Comparison of ENCODE assay signal across 8 cellular contexts in genomic region chr2:176002684-176003225, GRCh38. TPM values are rescaled to one million over a fixed set of nuclear protein-coding genes. Genes with fewer than 3 reads are reported as not detected.
DNase-seq lines count a peak whose midpoint lies in the region; TF ChIP-seq lines count a peak whose summit lies in the region.

No MANE protein-coding gene starts in this region.

- H3K27me3 Mint-ChIP-seq in activated naive CD4-positive, alpha-beta T cell treated with anti-CD3 and anti-CD28 coated beads, Interleukin-2, amount 10 ng/mL, durations not matched to agents 7 days and 5 days = peaks cover 15% of the 10 kb centered on the region

- H3K4me1 ChIP-seq in neuron (ENCODE audit: insufficient read depth, low read length) = peaks cover 10% of the 10 kb centered on the region

- H3K4me3 ChIP-seq in neuron (ENCODE audit: low read length) = peak overlapping the region; percentile 58

- peak overlapping the region; percentile 51 for H2AFZ ChIP-seq in neuron (ENCODE audit: low read depth, low read length)

- DNase-seq in activated naive CD4-positive, alpha-beta T cell treated with anti-CD3 and anti-CD28 coated beads, Interleukin-2, amount 10 ng/mL, durations not matched to agents 7 days and 5 days = no peak
- no peak for DNase-seq in activated naive CD4-positive, alpha-beta T cell treated with Interleukin-2 at 50 U/mL for 16 hours
- DNase-seq in HT-29 (ENCODE audit: low spot score) (peak; percentile 38), fibroblast of peridontal ligament (ENCODE audit: extremely low read depth) (peak; percentile 29), NCI-H187 (lab: John Stamatoyannopoulos, UW) (no peak), UCSD-AML1 (lab: John Stamatoyannopoulos, UW; ENCODE audit: unreplicated experiment) (no peak)

- H3K36me3 Mint-ChIP-seq in activated naive CD4-positive, alpha-beta T cell treated with anti-CD3 and anti-CD28 coated beads, Interleukin-2, amount 10 ng/mL, durations not matched to agents 7 days and 5 days = no peaks in the 10 kb centered on the region

- no peaks in the 10 kb centered on the region for H3K27me3 ChIP-seq in neuron (ENCODE audit: insufficient read depth, low read length)

- H3K4me1 Mint-ChIP-seq in activated naive CD4-positive, alpha-beta T cell treated with anti-CD3 and anti-CD28 coated beads, Interleukin-2, amount 10 ng/mL, durations not matched to agents 7 days and 5 days = peaks cover 25% of the 10 kb centered on the region

- peak overlapping the region; percentile 91 for H3K27ac Mint-ChIP-seq in activated naive CD4-positive, alpha-beta T cell treated with anti-CD3 and anti-CD28 coated beads, Interleukin-2, amount 10 ng/mL, durations not matched to agents 7 days and 5 days

- TF ChIP-seq CTCF in VCaP (conservative IDR thresholded peaks at IDR 0.05) = no peak

- peak overlapping the region; percentile 89 for H3K4me3 Mint-ChIP-seq in activated naive CD4-positive, alpha-beta T cell treated with anti-CD3 and anti-CD28 coated beads, Interleukin-2, amount 10 ng/mL, durations not matched to agents 7 days and 5 days

- H3K9me3 Mint-ChIP-seq in activated naive CD4-positive, alpha-beta T cell treated with anti-CD3 and anti-CD28 coated beads, Interleukin-2, amount 10 ng/mL, durations not matched to agents 7 days and 5 days = no peaks in the 10 kb centered on the region

- H3K36me3 ChIP-seq in neuron (ENCODE audit: insufficient read depth, low read length) = no peaks in the 10 kb centered on the region

- CTCF ChIA-PET in activated naive CD4-positive, alpha-beta T cell treated with anti-CD3 and anti-CD28 coated beads, Interleukin-2, amount 10 ng/mL, durations not matched to agents 7 days and 5 days (lab: Charles Lee) = interaction anchor here (1.1 kb wide), 1 partner anchor 85 kb away, joined by 4 read pairs; no protein-coding TSS in a partner anchor

- H3K9me3 ChIP-seq in neuron (ENCODE audit: low read length) = no peaks in the 10 kb centered on the region

- peak overlapping the region; percentile 80 for H3K27ac ChIP-seq in VCaP

RNA-seq across cellular contexts. Expression of gene LNPK, which starts 0.7 kb away (rescaled TPM):
- total RNA-seq in HT-29 (2014; rRNA removed; shearing (Covaris generic)) = 8.9 and 14.6 TPM in 2 replicates

Comparison
In these comparisons a context has a peak if more than half of its experiments do, and no peak if none do; other contexts are left out.
1. DNase-seq: peak in HT-29 (single experiment) and fibroblast of peridontal ligament (single experiment); none in activated naive CD4-positive, alpha-beta T cell treated with anti-CD3 and anti-CD28 coated beads, Interleukin-2, amount 10 ng/mL, durations not matched to agents 7 days and 5 days (single experiment), activated naive CD4-positive, alpha-beta T cell treated with Interleukin-2 at 50 U/mL for 16 hours (single experiment), NCI-H187 (0 of 2) and UCSD-AML1 (single experiment).